ENCODE assay signal across 2 cellular contexts in genomic region chr2:69383178-69383812, GRCh38.
TF ChIP-seq lines count a peak whose summit lies in the region.

No MANE protein-coding gene starts in this region.

TF ChIP-seq in SK-N-SH, 30 proteins besides CTCF, POLR2A, EP300 and RAD21 (continued from another document):
- TF ChIP-seq USF2 (IDR thresholded peaks at IDR 0.05; ENCODE audit: borderline replicate concordance, low read depth, low read length) (no peak), MAX (IDR thresholded peaks at IDR 0.05; ENCODE audit: low read depth) (no peak), ZBTB33 (IDR thresholded peaks at IDR 0.05; ENCODE audit: borderline replicate concordance, low read depth) (no peak), JUND (IDR thresholded peaks at IDR 0.05) (no peak), MEF2A (IDR thresholded peaks at IDR 0.05; ENCODE audit: borderline replicate concordance, low read depth) (no peak), RXRA (IDR thresholded peaks at IDR 0.05; ENCODE audit: borderline replicate concordance, low read depth) (no peak), PBX3 (IDR thresholded peaks at IDR 0.05) (no peak), EZH2phosphoT487 (IDR thresholded peaks at IDR 0.05; ENCODE audit: borderline replicate concordance, low read depth) (no peak)

TF ChIP-seq in SK-N-SH treated with all-trans-retinoic acid at 6 μM for 48 hours, 23 proteins besides CTCF, POLR2A, EP300 and RAD21 (continued from another document):
- TF ChIP-seq TSHZ2 (CRISPR knock-in tag; IDR thresholded peaks at IDR 0.05) = no peak
- no peak for TF ChIP-seq PPARA (CRISPR knock-in tag; IDR thresholded peaks at IDR 0.05; ENCODE audit: borderline replicate concordance)
- no peak for TF ChIP-seq TOX (CRISPR knock-in tag; IDR thresholded peaks at IDR 0.05; ENCODE audit: borderline replicate concordance)
- TF ChIP-seq ZFP3 (CRISPR knock-in tag; IDR thresholded peaks at IDR 0.05) = no peak
- TF ChIP-seq CREB5 (CRISPR knock-in tag; IDR thresholded peaks at IDR 0.05; ENCODE audit: low read depth) = no peak
- TF ChIP-seq ARNTL (CRISPR knock-in tag; IDR thresholded peaks at IDR 0.05; ENCODE audit: borderline replicate concordance, low read depth) = no peak
- TF ChIP-seq GLIS3 (CRISPR knock-in tag; IDR thresholded peaks at IDR 0.05) = no peak
- no peak for TF ChIP-seq ZFP30 (CRISPR knock-in tag; IDR thresholded peaks at IDR 0.05)
- TF ChIP-seq BACH2 (CRISPR knock-in tag; IDR thresholded peaks at IDR 0.05; ENCODE audit: borderline replicate concordance) = no peak
- TF ChIP-seq ZNF8 (CRISPR knock-in tag; IDR thresholded peaks at IDR 0.05) = no peak
- TF ChIP-seq OSR1 (CRISPR knock-in tag; IDR thresholded peaks at IDR 0.05) = no peak
- no peak for TF ChIP-seq PATZ1 (CRISPR knock-in tag; IDR thresholded peaks at IDR 0.05; ENCODE audit: borderline replicate concordance)
- no peak for TF ChIP-seq CSDC2 (CRISPR knock-in tag; IDR thresholded peaks at IDR 0.05)
- no peak for TF ChIP-seq CSRNP3 (CRISPR knock-in tag; IDR thresholded peaks at IDR 0.05)
- no peak for TF ChIP-seq POU6F1 (CRISPR knock-in tag; IDR thresholded peaks at IDR 0.05; ENCODE audit: borderline replicate concordance, low read depth)
- TF ChIP-seq ZC3H10 (CRISPR knock-in tag; IDR thresholded peaks at IDR 0.05) = no peak
- TF ChIP-seq TCF4 (CRISPR knock-in tag; IDR thresholded peaks at IDR 0.05; ENCODE audit: borderline replicate concordance) = no peak
